In the genomic region with DNA sequence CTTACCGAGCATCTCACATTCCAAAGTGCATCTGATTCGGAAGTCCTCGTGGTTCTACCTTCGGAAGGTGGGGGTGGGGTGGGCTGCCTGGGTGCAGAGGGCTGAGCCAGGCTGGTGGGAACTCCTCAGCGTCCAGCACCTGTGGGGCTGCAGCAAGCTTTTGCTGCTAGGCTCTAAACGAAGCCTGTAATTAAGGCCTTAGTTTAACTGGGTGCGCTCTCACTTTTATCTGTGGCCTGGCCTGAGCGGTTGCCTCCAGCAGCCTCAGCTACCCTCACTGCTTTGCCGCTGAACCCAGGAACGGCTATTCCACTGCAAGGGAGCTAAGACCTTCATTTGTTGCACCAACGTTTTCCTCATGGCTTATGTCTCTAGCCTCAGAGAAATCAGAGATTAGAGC, we compare ENCODE assay signal across 8 cellular contexts. TPM values are rescaled to one million over a fixed set of nuclear protein-coding genes. Genes with fewer than 3 reads are reported as not detected.
DNase-seq lines count a peak whose midpoint lies in the region; ATAC-seq, FAIRE-seq and TF ChIP-seq lines count a peak whose summit lies in the region.

No MANE protein-coding gene starts in this region.

- H3K4me3 ChIP-seq in OCI-LY3 (ENCODE audit: low read length) (peak overlapping the region; percentile 82), endothelial cell of umbilical vein (replicated peaks in 1 of 3; ENCODE audit: insufficient read depth in 1 of 3, low read depth in 1 of 3, low read length in 3 of 3) (peak overlapping the region; percentile 21 to 60 (median 45)), neuronal stem cell (ENCODE audit: low read length in 2 of 2) (no peak overlapping the region)

- H4K8ac ChIP-seq in neuronal stem cell (ENCODE audit: low read depth, low read length): no peak overlapping the region

- H3K4me2 ChIP-seq in OCI-LY3 (ENCODE audit: low read length): peak overlapping the region; percentile 78
- H3K4me2 ChIP-seq in endothelial cell of umbilical vein (ENCODE audit: insufficient read depth, low read length): peak overlapping the region; percentile 47
- H3K4me2 ChIP-seq in neuronal stem cell (ENCODE audit: insufficient read depth, low read length, poor library complexity, severe bottlenecking): peak overlapping the region; percentile 75

- H3K27me3 Mint-ChIP-seq in CD14-positive monocyte (ENCODE audit: low read depth in 3 of 3): peaks cover 4 to 17% (median 5%) of the 10 kb centered on the region in 3 donors

- TF ChIP-seq POLR2A in endothelial cell of umbilical vein (IDR thresholded peaks at IDR 0.05; ENCODE audit: low read depth, low read length): no peak

- no peaks in the 10 kb centered on the region for H3K79me1 ChIP-seq in neuronal stem cell (ENCODE audit: low read depth, low read length)

- CTCF ChIA-PET in endothelial cell of umbilical vein (lab: Charles Lee): interaction anchor here (0.6 to 9.0 kb wide), 45 partner anchors 8 to 1086 kb away, joined by 3 to 306 read pairs (median 7); a partner anchor contains a TSS

- dilution Hi-C loops in endothelial cell of umbilical vein (cut with MboI; ENCODE audit: extremely low pct_ligation_motif_present, low sequenced_read_pairs): no loop called here

- H4K91ac ChIP-seq in neuronal stem cell (ENCODE audit: low read depth, low read length, poor library complexity): no peak overlapping the region

- H3K79me2 ChIP-seq in OCI-LY3 (ENCODE audit: low read length) (no peaks in the 10 kb centered on the region), endothelial cell of umbilical vein (ENCODE audit: control insufficient read depth, insufficient read depth, low read length) (no peaks in the 10 kb centered on the region)

- TSS peak; percentile 3 for BruUV-seq in endothelial cell of umbilical vein (replicated peaks; lab: Mats Ljungman, UMichigan)

- H3K4me1 ChIP-seq in OCI-LY3 (ENCODE audit: low read length): peaks cover 6% of the 10 kb centered on the region; the same call in 1 of the 2 replicates
- H3K4me1 ChIP-seq in endothelial cell of umbilical vein (ENCODE audit: control insufficient read depth, extremely low read depth, insufficient read depth, low read length): peaks cover 5% of the 10 kb centered on the region
- peaks cover 11 to 17% of the 10 kb centered on the region in 2 donors for H3K4me1 ChIP-seq in neuronal stem cell (ENCODE audit: control insufficient read depth in 2 of 2, insufficient read depth in 1 of 2, low read depth in 1 of 2, low read length in 2 of 2)

- H3K9me3 Mint-ChIP-seq in CD14-positive monocyte: no peaks in the 10 kb centered on the region

- no CpG with 5 or more reads among the region's 11 CpGs for WGBS in neuronal stem cell (ENCODE audit: extremely low coverage in 2 of 2, insufficient read length in 2 of 2, insufficient replicate concordance in 1 of 2), 2 donors

- no peak overlapping the region for H3K14ac ChIP-seq in neuronal stem cell (ENCODE audit: low read length)

- peak overlapping the region; percentile 11 for H3K18ac ChIP-seq in neuronal stem cell (ENCODE audit: low read length)

- H3K9me1 ChIP-seq in endothelial cell of umbilical vein (replicated peaks; ENCODE audit: control insufficient read depth, extremely low read depth, insufficient read depth, low read length): no peaks in the 10 kb centered on the region

- no peak overlapping the region for H3K4ac ChIP-seq in neuronal stem cell (ENCODE audit: low read length)

- H3K9ac ChIP-seq in OCI-LY3 (ENCODE audit: low read length) (peak overlapping the region; percentile 44; the same call in 1 of the 2 replicates), endothelial cell of umbilical vein (replicated peaks; ENCODE audit: extremely low read depth, insufficient read depth, low read length) (peak overlapping the region; percentile 52), neuronal stem cell (ENCODE audit: low read depth, low read length, poor library complexity) (no peak overlapping the region)

- H3K9me3 ChIP-seq in OCI-LY3 (ENCODE audit: insufficient read depth, low read length) (no peaks in the 10 kb centered on the region), endothelial cell of umbilical vein (replicated peaks; ENCODE audit: control insufficient read depth, insufficient read depth, low read length) (no peaks in the 10 kb centered on the region), neuronal stem cell (replicated peaks in 1 of 2; ENCODE audit: control insufficient read depth in 2 of 2, insufficient read depth in 1 of 2, low read depth in 1 of 2, low read length in 2 of 2) (peaks cover 0 to 2% of the 10 kb centered on the region in 2 donors)

- peak overlapping the region; percentile 43 for H2BK120ac ChIP-seq in neuronal stem cell (ENCODE audit: low read depth, low read length)

- TF ChIP-seq CTCF in CD14-positive monocyte (IDR thresholded peaks at IDR 0.05) (no peak), OCI-LY3 (IDR thresholded peaks at IDR 0.05; ENCODE audit: low read depth, low read length) (no peak), endothelial cell of umbilical vein (IDR thresholded peaks at IDR 0.05; ENCODE audit: extremely low read depth in 1 of 2, insufficient read depth in 1 of 2, low read depth in 1 of 2, low read length in 2 of 2) (no peak)

- H3K4me3 Mint-ChIP-seq in CD14-positive monocyte: peak overlapping the region; percentile 69 to 80

- H3K23ac ChIP-seq in neuronal stem cell (ENCODE audit: low read depth, low read length, poor library complexity): no peak overlapping the region

- no peak for DNase-seq in CD14-positive monocyte (ENCODE audit: low spot score)
- no peak for DNase-seq in endothelial cell of umbilical vein (ENCODE audit: low read depth, low spot score)
- DNase-seq in neuronal stem cell (ENCODE audit: low spot score): no peak
- DNase-seq in retina: no peak

- H3K27ac ChIP-seq in OCI-LY3 (ENCODE audit: low read length): no peak overlapping the region
- H3K27ac ChIP-seq in endothelial cell of umbilical vein (ENCODE audit: insufficient read depth, low read depth, low read length): no peak overlapping the region
- no peak overlapping the region for H3K27ac ChIP-seq in neuronal stem cell (replicated peaks; ENCODE audit: low read length)

- H2BK12ac ChIP-seq in neuronal stem cell (ENCODE audit: low read length): peak overlapping the region; percentile 80

- peak overlapping the region; percentile 4 for H2BK5ac ChIP-seq in neuronal stem cell (ENCODE audit: low read length)

- H3K27ac Mint-ChIP-seq in CD14-positive monocyte: no peak overlapping the region

- H3K4me1 Mint-ChIP-seq in CD14-positive monocyte: peaks cover 10% of the 10 kb centered on the region

- POLR2A ChIA-PET in endothelial cell of umbilical vein (lab: Charles Lee): interaction anchor here (0.6 to 0.7 kb wide), 2 partner anchors 131 to 242 kb away, joined by 3 to 4 read pairs; no protein-coding TSS in a partner anchor

- ATAC-seq in GM21528 (IDR thresholded peaks at IDR 0.05; ENCODE audit: low FRiP score, unreplicated experiment) (no peak), HG02981 (IDR thresholded peaks at IDR 0.05; ENCODE audit: unreplicated experiment) (no peak), GM19397 (IDR thresholded peaks at IDR 0.05; ENCODE audit: unreplicated experiment) (no peak)

- no peaks in the 10 kb centered on the region for H4K20me1 ChIP-seq in OCI-LY3 (ENCODE audit: insufficient read depth, low read length)
- H4K20me1 ChIP-seq in endothelial cell of umbilical vein (replicated peaks; ENCODE audit: control insufficient read depth, extremely low read depth, insufficient read depth, low read length): no peaks in the 10 kb centered on the region

- no peaks in the 10 kb centered on the region for H3K36me3 Mint-ChIP-seq in CD14-positive monocyte

- H3K27me3 ChIP-seq in OCI-LY3 (ENCODE audit: low read depth, low read length) (no peaks in the 10 kb centered on the region), endothelial cell of umbilical vein (ENCODE audit: control insufficient read depth in 2 of 2, insufficient read depth in 2 of 2, low read length in 2 of 2) (no peaks in the 10 kb centered on the region), neuronal stem cell (ENCODE audit: control insufficient read depth in 3 of 3, insufficient read depth in 3 of 3, low read depth in 1 of 3, low read length in 3 of 3) (peaks cover 0 to 11% (median 0%) of the 10 kb centered on the region in 3 experiments)

- H2BK15ac ChIP-seq in neuronal stem cell (ENCODE audit: low read length): peak overlapping the region; percentile 82

- H3K36me3 ChIP-seq in OCI-LY3 (replicated peaks; ENCODE audit: low read depth, low read length): no peaks in the 10 kb centered on the region
- H3K36me3 ChIP-seq in endothelial cell of umbilical vein (ENCODE audit: control insufficient read depth in 2 of 2, extremely low read depth in 1 of 2, insufficient read depth in 2 of 2, low read length in 2 of 2): no peaks in the 10 kb centered on the region
- no peaks in the 10 kb centered on the region for H3K36me3 ChIP-seq in neuronal stem cell (replicated peaks in 1 of 2; ENCODE audit: control insufficient read depth in 2 of 2, insufficient read depth in 2 of 2, low read length in 2 of 2)

- H2AK5ac ChIP-seq in neuronal stem cell (ENCODE audit: low read depth, low read length): no peak overlapping the region

- intact Hi-C loops in CD14-positive monocyte (cut with micrococcal nuclease): loop anchor here (5.0 kb wide), 2 partner anchors 320 to 1405 kb away; no protein-coding TSS in a partner anchor
- intact Hi-C loops in endothelial cell of umbilical vein (cut with micrococcal nuclease): loop anchor here (1.0 to 10.0 kb wide), 9 partner anchors 47 to 1030 kb away; no protein-coding TSS in a partner anchor

- peak overlapping the region; percentile 75; the same call in 1 of the 2 replicates for H2AFZ ChIP-seq in OCI-LY3 (ENCODE audit: low read depth, low read length)
- peak overlapping the region; percentile 86 for H2AFZ ChIP-seq in endothelial cell of umbilical vein (ENCODE audit: low read depth, low read length)
- H2AFZ ChIP-seq in neuronal stem cell (ENCODE audit: low read length): peak overlapping the region; percentile 98

- no peak for FAIRE-seq in endothelial cell of umbilical vein (lab: Jason Lieb, UNC)

TF ChIP-seq in endothelial cell of umbilical vein, 7 proteins besides CTCF, POLR2A, EP300 and RAD21 (continues in another document):
- TF ChIP-seq, protein P1, sequence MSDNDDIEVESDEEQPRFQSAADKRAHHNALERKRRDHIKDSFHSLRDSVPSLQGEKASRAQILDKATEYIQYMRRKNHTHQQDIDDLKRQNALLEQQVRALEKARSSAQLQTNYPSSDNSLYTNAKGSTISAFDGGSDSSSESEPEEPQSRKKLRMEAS (IDR thresholded peaks at IDR 0.05; ENCODE audit: insufficient read depth, insufficient read length): no peak

RNA-seq across cellular contexts. Expression of a gene that starts 48.4 kb away (rescaled TPM):
- under 1 TPM; 0.10 to 0.26 TPM for polyA plus RNA-seq in CD14-positive monocyte
- total RNA-seq in endothelial cell of umbilical vein: 0.91 and 1.2 TPM in 2 replicates
- 1.3 and 2.0 TPM in 2 replicates for polyA plus RNA-seq in endothelial cell of umbilical vein
- 1.3 and 1.7 TPM in 2 replicates for polyA plus RNA-seq in endothelial cell of umbilical vein (2011; cell fraction: cytosol; rRNA removed)
- polyA plus RNA-seq in endothelial cell of umbilical vein (2011; cell fraction: nucleus; rRNA removed): 1.5 and 2.2 TPM in 2 replicates
- polyA plus RNA-seq in endothelial cell of umbilical vein (2012): 1.4 and 1.8 TPM in 2 replicates
- 0.76 and 1.9 TPM in 2 replicates for polyA minus RNA-seq in endothelial cell of umbilical vein
- not detected for polyA minus RNA-seq in endothelial cell of umbilical vein (2011; cell fraction: cytosol; rRNA and poly(A)+ RNA removed)
- polyA minus RNA-seq in endothelial cell of umbilical vein (2011; cell fraction: nucleus; rRNA and poly(A)+ RNA removed): 1.5 TPM in 2 replicates
- polyA plus RNA-seq in neuronal stem cell (2013, experiment 1 of 2): 2.5 TPM
- polyA plus RNA-seq in neuronal stem cell (2013, experiment 2 of 2): 2.6 TPM

Comparison
In these comparisons a context has a peak if more than half of its experiments do, and no peak if none do; other contexts are left out.
1. H3K4me3 ChIP-seq: peak in OCI-LY3 (single experiment) and endothelial cell of umbilical vein (3 of 3); none in neuronal stem cell (0 of 2).
2. Peak in every context shown above with its lines, with median percentiles within 50 percentile points of each other: H2AFZ ChIP-seq and H3K4me2 ChIP-seq.